9 cellular contexts compared by ENCODE assay signal in genomic region chr1:145720878-145721671, GRCh38. TPM values are rescaled to one million over a fixed set of nuclear protein-coding genes. Genes with fewer than 3 reads are reported as not detected.
DNase-seq lines count a peak whose midpoint lies in the region; ATAC-seq, FAIRE-seq and TF ChIP-seq lines count a peak whose summit lies in the region.
"Had no signal": no experiment of that assay in that cellular context is flagged by ENCODE, and none has a peak within 500 bp of the region (broad histone marks: within the 10 kb centered on the region; RNA-seq: fewer than 3 reads in every experiment).

No MANE protein-coding gene starts in this region.

- H3K4me1 ChIP-seq in kidney (ENCODE audit: control insufficient read depth in 1 of 2, insufficient read depth in 1 of 2, low read depth in 1 of 2, low read length in 2 of 2), result peaks cover 0 to 8% of the 10 kb centered on the region in 2 donors

- peak; percentile 86 for TF ChIP-seq CTCF in D721Med (IDR thresholded peaks at IDR 0.05; ENCODE audit: insufficient read depth, missing control alignments)
- TF ChIP-seq CTCF in kidney (IDR thresholded peaks at IDR 0.05; ENCODE audit: borderline replicate concordance, extremely low read depth, insufficient read depth), result peak; percentile 88

- FAIRE-seq in D721Med (lab: Jason Lieb, UNC) (no peak), kidney (lab: Jason Lieb, UNC) (no peak)
- FAIRE-seq: islet of Langerhans had no signal

- intact Hi-C loops in kidney (cut with DNase I), result no loop called here

- H3K36me3 ChIP-seq in kidney (ENCODE audit: control insufficient read depth in 1 of 2, insufficient read depth in 2 of 2, low read length in 2 of 2), result no peaks in the 10 kb centered on the region

- peak overlapping the region in 1 of 2 donors; percentile 53 for H3K4me3 ChIP-seq in kidney (ENCODE audit: low read length in 2 of 2)

- ATAC-seq in GM21737 (IDR thresholded peaks at IDR 0.05; ENCODE audit: unreplicated experiment), result peak; percentile 62
- ATAC-seq in GM18519 (IDR thresholded peaks at IDR 0.05; ENCODE audit: low FRiP score, unreplicated experiment), result no peak

- peak overlapping the region; percentile 15 to 65 for H3K9ac ChIP-seq in kidney (ENCODE audit: low read length in 2 of 2)

- peak; percentile 28 for DNase-seq in D721Med (ENCODE audit: insufficient read length, low spot score)
- peak; percentile 20 for DNase-seq in NCI-H146 treated with DMSO at 0.1 percent for 48 hours (lab: John Stamatoyannopoulos, UW; ENCODE audit: unreplicated experiment)
- DNase-seq in activated CD4-positive, CD25-positive, alpha-beta regulatory T cell treated with anti-CD3 and anti-CD28 coated beads, Interleukin-2, amount 50 U/mL, for 16 hours (ENCODE audit: low read depth, low spot score), result peak; percentile 31
- peak in 57 of 61 donors; percentile 1 to 77 (median 31) for DNase-seq in caudate nucleus (lab: John Stamatoyannopoulos, UW)
- peak; percentile 88 for DNase-seq in kidney
- peak; percentile 26 to 57 for DNase-seq in stimulated activated CD4-positive, alpha-beta T cell treated with anti-CD3 and anti-CD28 coated beads, Interleukin-1b, Interleukin-23, amount 100 ng/mL, for 1 hour (ENCODE audit: low read depth in 2 of 2)

- H3K27ac ChIP-seq in caudate nucleus (ENCODE audit: low read depth, low read length), result no peak overlapping the region
- H3K27ac ChIP-seq in kidney (ENCODE audit: low read depth in 2 of 2, low read length in 2 of 2), result peak overlapping the region in 1 of 2 donors; percentile 9

- no peaks in the 10 kb centered on the region for H3K9me3 ChIP-seq in kidney (ENCODE audit: control insufficient read depth in 1 of 2, low read length in 2 of 2)

RNA-seq across cellular contexts. Expression of gene CD160, which starts 1.8 kb away (rescaled TPM):
- total RNA-seq in kidney, result 0.60 TPM
- polyA plus RNA-seq in kidney (ENCODE audit: insufficient read depth, low read depth, low replicate concordance), result not detected

RNA-seq across cellular contexts. Expression of gene PDZK1, which starts 13.9 kb away (rescaled TPM):
- total RNA-seq in kidney, result 152 TPM
- polyA plus RNA-seq in kidney (ENCODE audit: insufficient read depth, low read depth, low replicate concordance), result 659 TPM

Comparison
In these comparisons a context has a peak if more than half of its experiments do, and no peak if none do; other contexts are left out.
1. DNase-seq: peak in every context shown above with its lines; median percentile 88 in kidney; 42 in stimulated activated CD4-positive, alpha-beta T cell treated with anti-CD3 and anti-CD28 coated beads, Interleukin-1b, Interleukin-23, amount 100 ng/mL, for 1 hour; 31 in activated CD4-positive, CD25-positive, alpha-beta regulatory T cell treated with anti-CD3 and anti-CD28 coated beads, Interleukin-2, amount 50 U/mL, for 16 hours; 31 in caudate nucleus; 28 in D721Med; 20 in NCI-H146 treated with DMSO at 0.1 percent for 48 hours.